27 cellular contexts compared by ENCODE assay signal in the genomic region with DNA sequence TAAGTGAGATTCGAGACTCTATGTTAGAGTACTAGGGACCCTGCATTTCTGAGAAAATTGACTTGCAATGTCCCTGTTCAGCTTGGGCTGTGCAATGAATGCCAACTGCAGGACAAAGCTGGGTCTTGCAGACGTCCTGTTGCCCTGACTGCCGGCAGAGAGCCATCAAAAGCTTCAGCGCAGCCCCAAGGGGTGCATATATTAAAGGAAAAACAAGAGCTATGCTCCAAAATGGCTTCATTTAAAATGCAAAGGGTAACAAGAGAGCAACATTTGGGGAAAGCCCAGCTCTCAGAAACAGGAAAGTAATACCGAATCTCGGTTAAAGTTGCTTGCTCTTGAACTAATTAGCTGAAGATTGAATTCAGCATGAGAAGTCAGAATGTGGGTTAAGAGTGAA.
DNase-seq lines count a peak whose midpoint lies in the region; ATAC-seq, FAIRE-seq and TF ChIP-seq lines count a peak whose summit lies in the region.
"Had no signal": no experiment of that assay in that cellular context is flagged by ENCODE, and none has a peak within 500 bp of the region (broad histone marks: within the 10 kb centered on the region; RNA-seq: fewer than 3 reads in every experiment).

No MANE protein-coding gene starts in this region.

- H3K9me2 ChIP-seq in GM23338 (ENCODE audit: insufficient read depth): 0 out of 2 replicates have a peak, but pooled peaks cover 7% of the 10 kb centered on the region

- H3K27ac Mint-ChIP-seq in GM23338: no peak overlapping the region
- H3K27ac Mint-ChIP-seq: activated CD8-positive, alpha-beta T cell treated with anti-CD3 and anti-CD28 coated beads for 36 hours; CD8-positive, alpha-beta T cell; immature natural killer cell; nephron; progenitor cell of endocrine pancreas; stimulated activated naive CD8-positive, alpha-beta T cell treated with anti-CD3 and anti-CD28 coated beads, Interleukin-15, amount 100 ng/mL, for 72 hours had no signal

- intact Hi-C loops in kidney (cut with DNase I): no loop called here

- H3K27me3 ChIP-seq in GM23338 (ENCODE audit: insufficient read depth): no peaks in the 10 kb centered on the region

- no peaks in the 10 kb centered on the region for H3K9me3 ChIP-seq in kidney (ENCODE audit: control insufficient read depth in 1 of 2, low read length in 2 of 2)

- H3K4me1 ChIP-seq in GM23338 (ENCODE audit: insufficient read depth) (peaks cover 2% of the 10 kb centered on the region), kidney (ENCODE audit: control insufficient read depth in 1 of 2, insufficient read depth in 1 of 2, low read depth in 1 of 2, low read length in 2 of 2) (no peaks in the 10 kb centered on the region)

- H3K4me2 ChIP-seq in GM23338: no peak overlapping the region

- H3K27ac ChIP-seq in GM23338 (ENCODE audit: low read depth) (no peak overlapping the region), caudate nucleus (ENCODE audit: low read depth, low read length) (peak overlapping the region; percentile 78), substantia nigra (ENCODE audit: low read depth, low read length, poor library complexity, severe bottlenecking) (no peak overlapping the region), kidney (ENCODE audit: low read depth in 2 of 2, low read length in 2 of 2) (no peak overlapping the region)

- peaks cover 24% of the 10 kb centered on the region for H3K4me1 Mint-ChIP-seq in GM23338
- H3K4me1 Mint-ChIP-seq: immature natural killer cell; stimulated activated naive CD8-positive, alpha-beta T cell treated with anti-CD3 and anti-CD28 coated beads, Interleukin-15, amount 100 ng/mL, for 72 hours had no signal

- no peaks in the 10 kb centered on the region for H3K79me2 ChIP-seq in GM23338 (replicated peaks; ENCODE audit: insufficient read depth)

- no peak overlapping the region for H3K4me3 Mint-ChIP-seq in GM23338
- H3K4me3 Mint-ChIP-seq: activated CD8-positive, alpha-beta T cell treated with anti-CD3 and anti-CD28 coated beads for 36 hours; CD8-positive, alpha-beta T cell; H9; immature natural killer cell; nephron; stimulated activated naive CD8-positive, alpha-beta T cell treated with anti-CD3 and anti-CD28 coated beads, Interleukin-15, amount 100 ng/mL, for 72 hours had no signal

- no peaks in the 10 kb centered on the region for H3F3A ChIP-seq in GM23338 (replicated peaks; ENCODE audit: low read depth)

- no peak for DNase-seq in GM23338 (ENCODE audit: low spot score)
- peak in 39 of 61 donors; percentile 2 to 83 (median 35) for DNase-seq in caudate nucleus (lab: John Stamatoyannopoulos, UW)
- peak; percentile 76 for DNase-seq in medulla oblongata (ENCODE audit: extremely low spot score)
- DNase-seq in substantia nigra (lab: John Stamatoyannopoulos, UW): peak in 33 of 49 donors; percentile 4 to 74 (median 32)
- no peak for DNase-seq in kidney
- no peak for DNase-seq in COLO829 (ENCODE audit: low spot score)
- no peak for DNase-seq in activated CD4-positive, CD25-positive, alpha-beta regulatory T cell (lab: John Stamatoyannopoulos, UW)
- DNase-seq in activated T-cell treated with anti-CD3 and anti-CD28 coated beads, Interleukin-2, amount 50 U/mL, for 48 hours: no peak
- DNase-seq: activated CD4-positive, CD25-positive, alpha-beta regulatory T cell treated with anti-CD3 and anti-CD28 coated beads, Interleukin-2, amount 50 U/mL, for 72 hours; activated CD8-positive, alpha-beta T cell treated with anti-CD3 and anti-CD28 coated beads for 36 hours; activated T-cell treated with anti-CD3 and anti-CD28 coated beads, Interleukin-2, amount 50 U/mL, for 1 hour; CD8-positive, alpha-beta T cell; H9; immature natural killer cell; IMR-90; left ventricle myocardium superior; NCI-H1048; NCI-H1694 treated with DMSO at 0.1 percent for 48 hours; NCI-H524 treated with DMSO at 0.1 percent for 48 hours; NK-92 treated with Interleukin-12 subunit alpha and Interleukin-12 subunit beta, amount 100 ng/mL, for 24 hours; SHP77; stimulated activated naive CD8-positive, alpha-beta T cell treated with anti-CD3 and anti-CD28 coated beads, Interleukin-15, amount 100 ng/mL, for 72 hours; T-helper 1 cell; trophoblast cell had no signal

- H4K20me1 ChIP-seq in GM23338 (replicated peaks; ENCODE audit: insufficient read depth): no peaks in the 10 kb centered on the region

- no peak overlapping the region for H2AFZ ChIP-seq in GM23338

- no peak overlapping the region for H3K4me3 ChIP-seq in GM23338
- H3K4me3 ChIP-seq in kidney (ENCODE audit: low read length in 2 of 2): no peak overlapping the region

- no peak overlapping the region for H3K9ac ChIP-seq in kidney (ENCODE audit: low read length in 2 of 2)

- no peak for FAIRE-seq in kidney (lab: Jason Lieb, UNC)
- FAIRE-seq: endothelial cell of umbilical vein had no signal

- peak; percentile 49; the same call in 2 of the 3 replicates for ATAC-seq in GM23338
- ATAC-seq: activated CD8-positive, alpha-beta T cell treated with anti-CD3 and anti-CD28 coated beads for 36 hours; CD8-positive, alpha-beta T cell; left ventricle myocardium superior; stimulated activated naive CD8-positive, alpha-beta T cell treated with anti-CD3 and anti-CD28 coated beads, Interleukin-15, amount 100 ng/mL, for 72 hours had no signal

- TF ChIP-seq CTCF in GM23338 (conservative IDR thresholded peaks at IDR 0.05; ENCODE audit: low read depth in 2 of 2): no peak
- TF ChIP-seq CTCF in kidney (IDR thresholded peaks at IDR 0.05; ENCODE audit: borderline replicate concordance, extremely low read depth, insufficient read depth): no peak

- H3K36me3 ChIP-seq in GM23338 (ENCODE audit: insufficient read depth) (no peaks in the 10 kb centered on the region), kidney (ENCODE audit: control insufficient read depth in 1 of 2, insufficient read depth in 2 of 2, low read length in 2 of 2) (no peaks in the 10 kb centered on the region)

- no peaks in the 10 kb centered on the region for H3K36me3 Mint-ChIP-seq in GM23338 (ENCODE audit: low read depth)
- H3K36me3 Mint-ChIP-seq: CD8-positive, alpha-beta T cell; immature natural killer cell had no signal

- H3K27me3 Mint-ChIP-seq in GM23338 (ENCODE audit: insufficient read depth, low read depth, poor library complexity): peaks cover 2% of the 10 kb centered on the region
- H3K27me3 Mint-ChIP-seq: activated CD8-positive, alpha-beta T cell treated with anti-CD3 and anti-CD28 coated beads for 36 hours; progenitor cell of endocrine pancreas had no signal

- no peaks in the 10 kb centered on the region for H3K9me3 Mint-ChIP-seq in GM23338
- H3K9me3 Mint-ChIP-seq: activated CD8-positive, alpha-beta T cell treated with anti-CD3 and anti-CD28 coated beads for 36 hours; CD8-positive, alpha-beta T cell; H9; nephron; stimulated activated naive CD8-positive, alpha-beta T cell treated with anti-CD3 and anti-CD28 coated beads, Interleukin-15, amount 100 ng/mL, for 72 hours had no signal

Comparison
In these comparisons a context has a peak if more than half of its experiments do, and no peak if none do; other contexts are left out.
1. DNase-seq: peak in caudate nucleus (39 of 61), medulla oblongata (single experiment) and substantia nigra (33 of 49); none in GM23338 (single experiment), kidney (single experiment), COLO829 (single experiment), activated CD4-positive, CD25-positive, alpha-beta regulatory T cell (0 of 4) and activated T-cell treated with anti-CD3 and anti-CD28 coated beads, Interleukin-2, amount 50 U/mL, for 48 hours (0 of 2).